8 cellular contexts compared by ENCODE assay signal in the genomic region with DNA sequence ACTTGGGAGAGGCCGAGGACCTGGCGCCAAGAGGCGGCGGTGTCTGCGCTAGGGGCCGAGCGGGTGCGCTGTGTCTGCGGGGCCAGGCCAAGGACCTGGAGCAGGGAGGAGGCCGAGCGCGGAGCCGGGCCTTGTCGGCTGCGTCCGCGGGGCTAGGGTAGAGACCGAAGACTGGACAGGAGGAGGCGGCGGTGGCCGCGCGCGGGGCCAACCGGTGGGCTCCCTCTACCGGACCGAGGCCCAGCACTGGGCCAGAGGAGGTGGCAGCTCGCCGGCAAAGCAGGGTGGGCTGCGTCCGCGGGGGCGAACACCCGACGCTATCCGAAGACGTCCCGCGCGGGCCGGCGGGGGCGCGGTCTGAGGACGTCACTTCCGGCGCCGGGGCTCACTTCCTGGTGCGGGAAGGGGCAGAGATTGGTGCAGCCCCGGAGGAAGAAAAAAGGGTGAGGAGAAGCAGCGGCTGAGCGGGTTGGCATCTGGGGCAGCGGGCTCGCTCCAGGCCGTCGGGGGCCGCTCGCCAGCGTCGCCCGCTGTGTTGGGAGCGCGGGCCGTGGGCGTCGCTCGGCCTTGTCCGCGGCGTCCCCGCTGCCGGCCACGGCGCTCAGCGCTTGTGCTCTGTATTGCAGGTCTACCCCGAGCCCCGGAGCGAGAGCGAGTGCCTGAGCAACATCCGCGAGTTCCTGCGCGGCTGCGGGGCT. TPM values are rescaled to one million over a fixed set of nuclear protein-coding genes. Genes with fewer than 3 reads are reported as not detected.
A peak's percentile ranks its signal among the peaks of the same experiment; 100 is the strongest.
DNase-seq lines count a peak whose midpoint lies in the region; TF ChIP-seq lines count a peak whose summit lies in the region.

No MANE protein-coding gene starts in this region.

- TF ChIP-seq CTCF in RWPE1 (conservative IDR thresholded peaks at IDR 0.05; ENCODE audit: low read depth) (0 out of 2 replicates have a peak, but pooled peaks have one; percentile 14), fibroblast of the aortic adventitia (IDR thresholded peaks at IDR 0.05; ENCODE audit: insufficient read depth, low read length) (peak; percentile 3), nephron progenitor cell (IDR thresholded peaks at IDR 0.05) (no peak)

- peak overlapping the region; percentile 96 for H3K27ac ChIP-seq in RWPE1

- peaks cover 29% of the 10 kb centered on the region for H3K27me3 Mint-ChIP-seq in nephron progenitor cell (ENCODE audit: low read depth, poor library complexity)
- H3K27me3 Mint-ChIP-seq in stimulated activated naive CD8-positive, alpha-beta T cell treated with anti-CD3 and anti-CD28 coated beads, Interleukin-15, Interleukin-2, amounts not matched to agents 100 ng/mL and 50 ng/mL, for 24 hours = peaks cover 6% of the 10 kb centered on the region

- CTCF ChIA-PET in RWPE1 (lab: Yijun Ruan, JAX) = interaction anchor here (0.9 kb wide), 1 partner anchor 10 kb away, joined by 3 read pairs; no protein-coding TSS in a partner anchor

- H3K4me3 Mint-ChIP-seq in nephron progenitor cell = peak overlapping the region; percentile 90
- peak overlapping the region; percentile 94 for H3K4me3 Mint-ChIP-seq in stimulated activated naive CD8-positive, alpha-beta T cell treated with anti-CD3 and anti-CD28 coated beads, Interleukin-15, Interleukin-2, amounts not matched to agents 100 ng/mL and 50 ng/mL, for 24 hours

- H3K27ac Mint-ChIP-seq in nephron progenitor cell = peak overlapping the region; percentile 99
- peak overlapping the region; percentile 93 for H3K27ac Mint-ChIP-seq in stimulated activated naive CD8-positive, alpha-beta T cell treated with anti-CD3 and anti-CD28 coated beads, Interleukin-15, Interleukin-2, amounts not matched to agents 100 ng/mL and 50 ng/mL, for 24 hours

- peaks cover 5% of the 10 kb centered on the region for H3K36me3 Mint-ChIP-seq in nephron progenitor cell (ENCODE audit: low read depth)
- H3K36me3 Mint-ChIP-seq in stimulated activated naive CD8-positive, alpha-beta T cell treated with anti-CD3 and anti-CD28 coated beads, Interleukin-15, Interleukin-2, amounts not matched to agents 100 ng/mL and 50 ng/mL, for 24 hours (ENCODE audit: low read depth) = peaks cover 14% of the 10 kb centered on the region

- POLR2A ChIA-PET in RWPE1 (lab: Yijun Ruan, JAX; ENCODE audit: low non-redundant PET) = no interaction called here

- DNase-seq in ELF-1 (ENCODE audit: low read depth, low spot score) (peak; percentile 98), GOT3 (lab: John Stamatoyannopoulos, UW) (peak; percentile 71), LHCN-M2 (ENCODE audit: low read depth) (peak; percentile 90), RWPE1 (ENCODE audit: low spot score) (peak; percentile 92), fibroblast of the aortic adventitia (ENCODE audit: low read depth) (peak; percentile 85), nephron progenitor cell (peak; percentile 96)
- DNase-seq in activated effector memory CD4-positive, alpha-beta T cell treated with Interleukin-2 at 50 U/mL for 16 hours = peak; percentile 89

- no peaks in the 10 kb centered on the region for H3K9me3 Mint-ChIP-seq in nephron progenitor cell
- H3K9me3 Mint-ChIP-seq in stimulated activated naive CD8-positive, alpha-beta T cell treated with anti-CD3 and anti-CD28 coated beads, Interleukin-15, Interleukin-2, amounts not matched to agents 100 ng/mL and 50 ng/mL, for 24 hours = no peaks in the 10 kb centered on the region

- peaks cover 28% of the 10 kb centered on the region for H3K4me1 Mint-ChIP-seq in nephron progenitor cell
- H3K4me1 Mint-ChIP-seq in stimulated activated naive CD8-positive, alpha-beta T cell treated with anti-CD3 and anti-CD28 coated beads, Interleukin-15, Interleukin-2, amounts not matched to agents 100 ng/mL and 50 ng/mL, for 24 hours (ENCODE audit: low read depth) = peaks cover 34% of the 10 kb centered on the region

- H3K4me3 ChIP-seq in fibroblast of the aortic adventitia (ENCODE audit: low read depth, low read length) = peak overlapping the region; percentile 83

RNA-seq across cellular contexts. Expression of gene ARHGEF7, which starts 38.3 kb away (rescaled TPM):
- 22.8 and 30.7 TPM in 2 replicates for total RNA-seq in LHCN-M2 (2014; rRNA removed)
- 17.6 TPM for polyA plus RNA-seq in LHCN-M2 (2012)
- 24.8 and 35.9 TPM in 2 replicates for total RNA-seq in fibroblast of the aortic adventitia (ENCODE audit: low replicate concordance)

Comparison
In these comparisons a context has a peak if more than half of its experiments do, and no peak if none do; other contexts are left out.
1. Peak in every context shown above with its lines: DNase-seq, H3K4me3 ChIP-seq and H3K27ac ChIP-seq.